Comparison of ENCODE assay signal across 1 cellular context in the genomic region with DNA sequence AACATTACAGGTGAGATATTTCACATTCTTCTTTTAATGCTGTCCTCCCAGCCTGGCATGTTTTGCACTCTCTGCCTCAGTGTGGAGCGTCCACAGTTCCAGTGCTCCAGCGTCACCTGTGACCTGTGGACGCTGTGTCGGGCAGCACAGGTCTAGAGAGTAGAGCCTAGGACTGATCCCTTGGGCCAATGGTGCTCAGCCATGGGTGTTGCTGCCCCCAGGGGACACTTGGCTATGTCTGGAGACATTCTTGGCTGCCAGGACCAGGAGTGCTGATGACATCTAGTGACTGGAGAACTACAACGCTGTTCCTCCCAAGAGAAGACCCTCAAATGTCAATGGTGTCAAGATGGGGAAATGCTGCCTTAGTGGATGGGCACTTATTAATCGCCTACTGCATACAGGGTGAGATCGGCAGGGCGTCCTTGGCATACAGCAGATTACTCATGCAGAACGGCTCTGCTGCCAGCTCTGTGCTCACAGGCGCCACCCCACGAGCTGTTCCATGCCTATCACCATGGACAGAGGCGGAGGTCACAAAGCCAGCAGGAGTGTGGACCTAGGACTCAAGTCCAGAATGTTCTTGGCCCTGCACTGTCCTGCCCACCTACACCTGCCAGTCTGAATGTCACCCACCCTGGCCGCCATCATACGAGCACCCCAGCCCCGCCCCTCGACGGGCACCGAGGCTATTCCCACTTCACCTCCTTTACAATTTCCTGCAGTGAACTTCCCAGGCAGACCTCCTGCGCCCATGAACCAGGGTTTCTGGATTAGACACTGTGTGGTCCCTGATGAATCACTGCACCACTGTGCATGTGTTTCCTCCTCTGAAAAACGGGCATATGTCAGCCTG.
TF ChIP-seq lines count a peak whose summit lies in the region.

No MANE protein-coding gene starts in this region.

TF ChIP-seq in H1, 55 proteins besides CTCF, POLR2A, EP300 and RAD21:
- TF ChIP-seq EZH2 (IDR thresholded peaks at IDR 0.05; ENCODE audit: low read depth, low read length, severe bottlenecking): no peak
- no peak for TF ChIP-seq CEBPB (IDR thresholded peaks at IDR 0.05; ENCODE audit: low read depth, low read length)
- TF ChIP-seq, protein P1, sequence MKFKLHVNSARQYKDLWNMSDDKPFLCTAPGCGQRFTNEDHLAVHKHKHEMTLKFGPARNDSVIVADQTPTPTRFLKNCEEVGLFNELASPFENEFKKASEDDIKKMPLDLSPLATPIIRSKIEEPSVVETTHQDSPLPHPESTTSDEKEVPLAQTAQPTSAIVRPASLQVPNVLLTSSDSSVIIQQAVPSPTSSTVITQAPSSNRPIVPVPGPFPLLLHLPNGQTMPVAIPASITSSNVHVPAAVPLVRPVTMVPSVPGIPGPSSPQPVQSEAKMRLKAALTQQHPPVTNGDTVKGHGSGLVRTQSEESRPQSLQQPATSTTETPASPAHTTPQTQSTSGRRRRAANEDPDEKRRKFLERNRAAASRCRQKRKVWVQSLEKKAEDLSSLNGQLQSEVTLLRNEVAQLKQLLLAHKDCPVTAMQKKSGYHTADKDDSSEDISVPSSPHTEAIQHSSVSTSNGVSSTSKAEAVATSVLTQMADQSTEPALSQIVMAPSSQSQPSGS (IDR thresholded peaks at IDR 0.05; ENCODE audit: low read length): no peak
